In genomic region chr11:67484847-67485311, GRCh38 we compare ENCODE assay signal across 2 cellular contexts.
TF ChIP-seq lines count a peak whose summit lies in the region.

No MANE protein-coding gene starts in this region.

TF ChIP-seq in IMR-90, 13 proteins besides CTCF, POLR2A, EP300 and RAD21:
- TF ChIP-seq ELK1 (IDR thresholded peaks at IDR 0.05; ENCODE audit: borderline replicate concordance, low read depth, low read length): no peak
- no peak for TF ChIP-seq CEBPB (IDR thresholded peaks at IDR 0.05; ENCODE audit: low read depth, low read length)
- TF ChIP-seq CHD1 (IDR thresholded peaks at IDR 0.05; ENCODE audit: low read depth, low read length): no peak
- TF ChIP-seq SMC3 (IDR thresholded peaks at IDR 0.05; ENCODE audit: low read depth, low read length): no peak
- no peak for TF ChIP-seq RCOR1 (IDR thresholded peaks at IDR 0.05; ENCODE audit: insufficient replicate concordance, low read length)
- TF ChIP-seq BHLHE40 (IDR thresholded peaks at IDR 0.05; ENCODE audit: low read depth, low read length): no peak
- TF ChIP-seq FOS (IDR thresholded peaks at IDR 0.05; ENCODE audit: low read depth, low read length): no peak
- TF ChIP-seq NFE2L2 (IDR thresholded peaks at IDR 0.05; ENCODE audit: low read depth, low read length): no peak
- no peak for TF ChIP-seq MXI1 (IDR thresholded peaks at IDR 0.05; ENCODE audit: borderline replicate concordance, low read depth, low read length)
- TF ChIP-seq MAZ (IDR thresholded peaks at IDR 0.05; ENCODE audit: borderline replicate concordance, low read depth, low read length): no peak
- TF ChIP-seq MAFK (IDR thresholded peaks at IDR 0.05; ENCODE audit: low read depth, low read length): no peak
- TF ChIP-seq RFX5 (IDR thresholded peaks at IDR 0.05; ENCODE audit: low read depth, low read length): no peak
- no peak for TF ChIP-seq USF2 (IDR thresholded peaks at IDR 0.05; ENCODE audit: low read depth, low read length)

TF ChIP-seq in H1, 55 proteins besides CTCF, POLR2A, EP300 and RAD21:
- no peak for TF ChIP-seq KDM5A (IDR thresholded peaks at IDR 0.05; ENCODE audit: low read length)
- no peak for TF ChIP-seq TEAD4 (IDR thresholded peaks at IDR 0.05; ENCODE audit: low read depth, low read length)
- TF ChIP-seq MAX (IDR thresholded peaks at IDR 0.05): no peak
- TF ChIP-seq EZH2 (IDR thresholded peaks at IDR 0.05; ENCODE audit: low read depth, low read length, severe bottlenecking): no peak
- TF ChIP-seq ZNF274 (IDR thresholded peaks at IDR 0.05; ENCODE audit: borderline replicate concordance, extremely low read depth, low read length): no peak
- TF ChIP-seq ATF2 (IDR thresholded peaks at IDR 0.05; ENCODE audit: low read length): no peak
- TF ChIP-seq RFX5 (IDR thresholded peaks at IDR 0.05; ENCODE audit: borderline replicate concordance, low read depth, low read length): no peak
- TF ChIP-seq NANOG (IDR thresholded peaks at IDR 0.05; ENCODE audit: insufficient read depth, low read depth, low read length, poor library complexity, severe bottlenecking): no peak
- no peak for TF ChIP-seq CBX5 (IDR thresholded peaks at IDR 0.05; ENCODE audit: low read depth, low read length)
- TF ChIP-seq SRF (IDR thresholded peaks at IDR 0.05; ENCODE audit: low read depth, low read length): no peak
- no peak for TF ChIP-seq CHD7 (IDR thresholded peaks at IDR 0.05; ENCODE audit: insufficient replicate concordance, low read length)
- no peak for TF ChIP-seq TAF1 (IDR thresholded peaks at IDR 0.05; ENCODE audit: low read depth, low read length)
- TF ChIP-seq SP4 (IDR thresholded peaks at IDR 0.05; ENCODE audit: low read length): no peak
- TF ChIP-seq MAFK (IDR thresholded peaks at IDR 0.05; ENCODE audit: low read depth, low read length): no peak
- no peak for TF ChIP-seq SP1 (IDR thresholded peaks at IDR 0.05; ENCODE audit: low read depth, low read length)
- TF ChIP-seq BRCA1 (IDR thresholded peaks at IDR 0.05; ENCODE audit: low read depth, low read length): no peak
- TF ChIP-seq GTF2F1 (IDR thresholded peaks at IDR 0.05; ENCODE audit: borderline replicate concordance, low read depth, low read length): no peak
- TF ChIP-seq TCF12 (IDR thresholded peaks at IDR 0.05; ENCODE audit: low read depth, low read length): no peak
